ENCODE assay signal across 34 cellular contexts in the genomic region with DNA sequence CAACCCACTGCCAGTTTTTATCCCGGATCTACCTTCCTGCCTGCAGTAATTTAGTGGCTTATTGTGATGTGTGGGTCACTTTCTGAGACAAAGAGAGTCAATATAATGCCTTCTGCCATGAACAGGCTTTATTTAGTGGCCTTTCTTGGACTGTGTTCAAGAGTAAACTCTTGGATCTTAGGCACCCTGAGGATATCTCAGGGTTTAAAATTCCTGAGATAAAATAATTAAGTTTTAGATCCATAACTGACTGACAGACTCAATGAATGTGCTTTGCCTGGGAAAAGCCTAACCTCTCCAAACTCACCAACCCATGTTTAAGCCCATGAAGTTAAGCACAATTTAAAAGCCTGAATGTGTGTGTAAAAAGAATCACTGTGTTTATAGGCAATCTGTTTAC.
"Had no signal": no experiment of that assay in that cellular context is flagged by ENCODE, and none has a peak within 500 bp of the region (broad histone marks: within the 10 kb centered on the region; RNA-seq: fewer than 3 reads in every experiment).

No MANE protein-coding gene starts in this region.

- DNase-seq: Karpas-422, Kasumi-1, KG1, MG63, MM.1S, MV-4-11, NCI-H1048, NCI-H1092, NCI-H1092 treated with DMSO at 0.1 percent for 48 hours, NCI-H1105, NCI-H1105 treated with DMSO at 0.1 percent for 48 hours, NCI-H1417, NCI-H1417 treated with DMSO at 0.1 percent for 48 hours, NCI-H1436, NCI-H1436 treated with DMSO at 0.1 percent for 48 hours, NCI-H1694, NCI-H1694 treated with DMSO at 0.1 percent for 48 hours, NCI-H187, NCI-H187 treated with DMSO at 0.1 percent for 48 hours, NCI-H1930, NCI-H2029, NCI-H2029 treated with DMSO at 0.1 percent for 48 hours, NCI-H2081, NCI-H2081 treated with DMSO at 0.1 percent for 48 hours, NCI-H2107, NCI-H2171, NCI-H2171 treated with DMSO at 0.1 percent for 48 hours, NCI-H2227 treated with DMSO at 0.1 percent for 48 hours, NCI-H226, NCI-H345, NCI-H446, NCI-H446 treated with DMSO at 0.1 percent for 48 hours, NCI-H510A had no signal

- H3K4me2 ChIP-seq: KMS-11 had no signal

- H3K9ac ChIP-seq: KMS-11 had no signal

- H3K4me3 ChIP-seq: MG63 had no signal

- H3K27me3 ChIP-seq: MG63 had no signal

- H3K9me3 ChIP-seq: MG63 had no signal

- H3K36me3 ChIP-seq: MG63 had no signal

- H3K27ac ChIP-seq: KMS-11 had no signal
